14 cellular contexts compared by ENCODE assay signal in genomic region chr1:192889082-192889481, GRCh38.
"Had no signal": no experiment of that assay in that cellular context is flagged by ENCODE, and none has a peak within 500 bp of the region (broad histone marks: within the 10 kb centered on the region; RNA-seq: fewer than 3 reads in every experiment).

No MANE protein-coding gene starts in this region.

- H3K9me3 Mint-ChIP-seq: naive thymus-derived CD4-positive, alpha-beta T cell had no signal

- H3K4me3 Mint-ChIP-seq: naive thymus-derived CD4-positive, alpha-beta T cell had no signal

- ATAC-seq: heart left ventricle; naive thymus-derived CD4-positive, alpha-beta T cell had no signal

- H3K9me3 ChIP-seq: heart left ventricle, sigmoid colon had no signal

- H3K4me3 ChIP-seq: dorsolateral prefrontal cortex, heart left ventricle, sigmoid colon had no signal

- H3K36me3 Mint-ChIP-seq: naive thymus-derived CD4-positive, alpha-beta T cell had no signal

- H3K27me3 ChIP-seq: dorsolateral prefrontal cortex, heart left ventricle, sigmoid colon had no signal

- H3K36me3 ChIP-seq: heart left ventricle, sigmoid colon had no signal

- H3K27ac ChIP-seq: dorsolateral prefrontal cortex had no signal

- DNase-seq: cortex of kidney; dorsolateral prefrontal cortex; effector CD8-positive, alpha-beta T cell; foreskin melanocyte; heart left ventricle; hippocampal formation; kidney glomerular epithelial cell; naive thymus-derived CD4-positive, alpha-beta T cell; posterior cingulate gyrus; sigmoid colon; small intestine; stimulated activated CD4-positive, alpha-beta T cell treated with anti-CD3 and anti-CD28 coated beads, Interleukin-12 subunit alpha, Interleukin-12 subunit beta, amount 100 ng/mL, for 4 hours; stimulated activated naive CD4-positive, alpha-beta T cell; trophoblast cell had no signal

- H3K27me3 Mint-ChIP-seq: naive thymus-derived CD4-positive, alpha-beta T cell had no signal
